In genomic region chr10:128498378-128498730, GRCh38 we compare ENCODE assay signal across 22 cellular contexts.
DNase-seq lines count a peak whose midpoint lies in the region; ATAC-seq and TF ChIP-seq lines count a peak whose summit lies in the region.
"Had no signal": no experiment of that assay in that cellular context is flagged by ENCODE, and none has a peak within 500 bp of the region (broad histone marks: within the 10 kb centered on the region; RNA-seq: fewer than 3 reads in every experiment).

No MANE protein-coding gene starts in this region.

- no peaks in the 10 kb centered on the region for H3F3A ChIP-seq in GM23248 (ENCODE audit: insufficient read depth)

- TF ChIP-seq POLR2A in HCT116 (IDR thresholded peaks at IDR 0.05; ENCODE audit: borderline replicate concordance, extremely low read depth, insufficient read depth, insufficient read length) (no peak), GM18505 (IDR thresholded peaks at IDR 0.05; ENCODE audit: borderline replicate concordance, extremely low read depth, insufficient read depth, insufficient read length) (no peak)

- H3K36me3 ChIP-seq in A673 (ENCODE audit: insufficient read depth, low read length, poor library complexity, severe bottlenecking) (no peaks in the 10 kb centered on the region), HCT116 (ENCODE audit: control insufficient read depth in 1 of 2, insufficient read depth in 2 of 2, low read length in 2 of 2) (no peaks in the 10 kb centered on the region), GM23248 (ENCODE audit: low read depth) (no peaks in the 10 kb centered on the region)
- H3K36me3 ChIP-seq: MG63 had no signal

- in situ Hi-C loops in GM23248 (cut with MboI), result no loop called here

- TF ChIP-seq CTCF in A673 (conservative IDR thresholded peaks at IDR 0.05; ENCODE audit: low read depth, low read length) (0 out of 2 replicates have a peak, but pooled peaks have one; percentile 9), HCT116 (IDR thresholded peaks at IDR 0.05 in 2 of 3, conservative IDR thresholded peaks at IDR 0.05 in 1 of 3; ENCODE audit: borderline replicate concordance in 1 of 3, insufficient read depth in 1 of 3, low read depth in 2 of 3, low read length in 2 of 3) (peak in 1 of 3 experiments; percentile 19; a peak in 2 of 6 replicates), WTC11 (IDR thresholded peaks at IDR 0.05) (no peak)

- H3K4me1 Mint-ChIP-seq in WTC11, result peaks cover 21% of the 10 kb centered on the region
- H3K4me1 Mint-ChIP-seq: T-cell had no signal

- intact Hi-C loops in A673 (cut with micrococcal nuclease; ENCODE audit: unreplicated experiment) (no loop called here), HCT116 (cut with micrococcal nuclease) (no loop called here)

- POLR2A ChIA-PET in A673 (lab: Charles Lee; ENCODE audit: low non-redundant PET), result no interaction called here
- POLR2A ChIA-PET in HCT116 (lab: Charles Lee), result no interaction called here
- POLR2A ChIA-PET in WTC11 (lab: Charles Lee), result no interaction called here

- H3K4me3 Mint-ChIP-seq in WTC11, result no peak overlapping the region
- H3K4me3 Mint-ChIP-seq: T-cell had no signal

- ATAC-seq in HCT116 (peak; percentile 45; the same call in 1 of the 2 replicates), WTC11 (peak; percentile 84), GM21529 (IDR thresholded peaks at IDR 0.05; ENCODE audit: unreplicated experiment) (no peak), GM18505 (IDR thresholded peaks at IDR 0.05; ENCODE audit: unreplicated experiment) (no peak)
- ATAC-seq: T-cell had no signal

- no peaks in the 10 kb centered on the region for H3K79me2 ChIP-seq in HCT116 (ENCODE audit: insufficient read depth, low read length)
- no peaks in the 10 kb centered on the region for H3K79me2 ChIP-seq in GM23248 (ENCODE audit: insufficient read depth)

- H3K27me3 ChIP-seq in A673 (replicated peaks; ENCODE audit: insufficient read depth, low read depth, low read length, poor library complexity) (no peaks in the 10 kb centered on the region), HCT116 (ENCODE audit: insufficient read depth, low read length) (peaks cover 38% of the 10 kb centered on the region), GM23248 (replicated peaks; ENCODE audit: insufficient read depth) (no peaks in the 10 kb centered on the region)
- H3K27me3 ChIP-seq: MG63 had no signal

- no peak overlapping the region for H3K9ac ChIP-seq in HCT116 (ENCODE audit: low read length)
- H3K9ac ChIP-seq in GM23248, result no peak overlapping the region

- no peaks in the 10 kb centered on the region for H3K36me3 Mint-ChIP-seq in WTC11
- H3K36me3 Mint-ChIP-seq: T-cell had no signal

- no peak overlapping the region for H3K27ac ChIP-seq in A673 (ENCODE audit: low read depth, low read length, poor library complexity, severe bottlenecking)
- H3K27ac ChIP-seq in HCT116 (ENCODE audit: low read depth, low read length), result no peak overlapping the region
- no peak overlapping the region for H3K27ac ChIP-seq in GM23248

- CTCF ChIA-PET in A673 (lab: Charles Lee) (no interaction called here), HCT116 (lab: Charles Lee) (no interaction called here), WTC11 (lab: Charles Lee) (interaction anchor here (0.8 to 2.0 kb wide), 4 partner anchors 14 to 231 kb away, joined by 4 to 8 read pairs (median 5); no protein-coding TSS in a partner anchor)

- H3K9me3 Mint-ChIP-seq in WTC11, result 0 out of 2 replicates have a peak, but pooled peaks cover 4% of the 10 kb centered on the region
- H3K9me3 Mint-ChIP-seq: T-cell had no signal

- no peak overlapping the region for H3K4me3 ChIP-seq in A673 (ENCODE audit: low read depth, low read length, poor library complexity, severe bottlenecking)
- no peak overlapping the region for H3K4me3 ChIP-seq in HCT116 (replicated peaks in 1 of 2; ENCODE audit: low read depth in 1 of 2, low read length in 2 of 2)
- H3K4me3 ChIP-seq in GM23248, result no peak overlapping the region
- H3K4me3 ChIP-seq: MG63 had no signal

- H3K4me1 ChIP-seq in A673 (ENCODE audit: insufficient read depth, low read length, poor library complexity, severe bottlenecking) (no peaks in the 10 kb centered on the region), HCT116 (ENCODE audit: control insufficient read depth in 1 of 2, insufficient read depth in 2 of 2, low read length in 2 of 2) (no peaks in the 10 kb centered on the region), GM23248 (ENCODE audit: insufficient read depth) (no peaks in the 10 kb centered on the region)

- DNase-seq in A673 (ENCODE audit: low spot score) (no peak), HCT116 (ENCODE audit: low read depth, low spot score) (no peak), WTC11 (ENCODE audit: low spot score) (no peak), iPS-NIHi11 (ENCODE audit: low spot score) (peak; percentile 44), GM23248 (no peak), NCI-H1417 (lab: John Stamatoyannopoulos, UW) (no peak)
- DNase-seq: 8988T; Calu3; DND-41; GOT3; KBM-7; MG63; NCI-H1694 treated with DMSO at 0.1 percent for 48 hours; NCI-H2081; NCI-H345; NCI-H510A treated with DMSO at 0.1 percent for 48 hours; NK-92 treated with Interleukin-12 subunit alpha and Interleukin-12 subunit beta, amount 100 ng/mL, for 24 hours; Right ventricle myocardium superior; RPMI8226; T-cell had no signal

- TF ChIP-seq RAD21 in HCT116 (IDR thresholded peaks at IDR 0.05; ENCODE audit: low read depth), result no peak

- no TSS peak for BruUV-seq in A673 (replicated peaks; lab: Mats Ljungman, UMichigan)
- no TSS peak for BruUV-seq in HCT116 (replicated peaks; lab: Mats Ljungman, UMichigan)

- H3K27ac Mint-ChIP-seq in WTC11, result no peak overlapping the region
- H3K27ac Mint-ChIP-seq: T-cell had no signal

- H3K9me3 ChIP-seq in A673 (ENCODE audit: low read depth, low read length, poor library complexity, severe bottlenecking) (no peaks in the 10 kb centered on the region), HCT116 (ENCODE audit: control insufficient read depth in 1 of 2, insufficient read depth in 1 of 2, low read depth in 1 of 2, low read length in 2 of 2) (no peaks in the 10 kb centered on the region), GM23248 (ENCODE audit: low read depth) (no peaks in the 10 kb centered on the region)
- H3K9me3 ChIP-seq: MG63 had no signal

- H3K4me2 ChIP-seq in HCT116 (ENCODE audit: low read length) (no peak overlapping the region), GM23248 (ENCODE audit: unreplicated experiment) (no peak overlapping the region)

- RAD21 ChIA-PET in HCT116 (lab: Charles Lee; ENCODE audit: low non-redundant PET in 1 of 2, low total read pairs in 2 of 2, uncharacterized antibody in 2 of 2, unreplicated experiment in 2 of 2), result no interaction called here

- H3K27me3 Mint-ChIP-seq in WTC11 (ENCODE audit: low read depth), result no peaks in the 10 kb centered on the region; the same call in 1 of the 2 replicates

- H3K9me2 ChIP-seq in HCT116 (ENCODE audit: insufficient read depth), result no peaks in the 10 kb centered on the region
- H3K9me2 ChIP-seq in GM23248 (ENCODE audit: insufficient read depth), result no peaks in the 10 kb centered on the region

- 17 to 19% methylated on average over 3 of the region's 3 CpGs for WGBS in GM23248 (ENCODE audit: low coverage in 1 of 2, low lambda C conversion rate in 2 of 2, missing lambda C conversion rate in 2 of 2), 2 experiments

- H4K20me1 ChIP-seq in HCT116 (ENCODE audit: insufficient read depth) (no peaks in the 10 kb centered on the region), GM23248 (ENCODE audit: insufficient read depth) (no peaks in the 10 kb centered on the region)

- no peak overlapping the region for H2AFZ ChIP-seq in HCT116 (ENCODE audit: low read depth, low read length, poor library complexity, severe bottlenecking)
- H2AFZ ChIP-seq in GM23248, result no peak overlapping the region

TF ChIP-seq in HCT116, 20 proteins besides CTCF, POLR2A, EP300 and RAD21 (continues in another document):
- TF ChIP-seq EZH2phosphoT487 (IDR thresholded peaks at IDR 0.05; ENCODE audit: borderline replicate concordance) (no peak), POLR2AphosphoS5 (IDR thresholded peaks at IDR 0.05; ENCODE audit: low read depth, low read length) (no peak), SP1 (IDR thresholded peaks at IDR 0.05; ENCODE audit: low read depth) (no peak), EGR1 (IDR thresholded peaks at IDR 0.05; ENCODE audit: low read depth) (no peak), ATF3 (IDR thresholded peaks at IDR 0.05) (no peak), SRF (IDR thresholded peaks at IDR 0.05; ENCODE audit: low read depth) (no peak), TCF7L2 (IDR thresholded peaks at IDR 0.05; ENCODE audit: borderline replicate concordance, extremely low read depth, insufficient read depth, insufficient read length) (no peak)

TF ChIP-seq in WTC11, 78 proteins besides CTCF, POLR2A, EP300 and RAD21 (continues in another document):
- TF ChIP-seq AFF4 (CRISPR knock-in tag; IDR thresholded peaks at IDR 0.05; ENCODE audit: borderline replicate concordance) (no peak), NFYB (CRISPR knock-in tag; conservative IDR thresholded peaks at IDR 0.05; ENCODE audit: low read depth) (no peak), TEAD4 (CRISPR knock-in tag; IDR thresholded peaks at IDR 0.05) (no peak)

Comparison
In these comparisons a context has a peak if more than half of its experiments do, and no peak if none do; other contexts are left out.
1. ATAC-seq: peak in HCT116 (single experiment) and WTC11 (single experiment); none in GM21529 (single experiment) and GM18505 (single experiment).